Comparison of ENCODE assay signal across 24 cellular contexts in genomic region chr19:46118136-46118535, GRCh38. TPM values are rescaled to one million over a fixed set of nuclear protein-coding genes. Genes with fewer than 3 reads are reported as not detected.
"Had no signal": no experiment of that assay in that cellular context is flagged by ENCODE, and none has a peak within 500 bp of the region (broad histone marks: within the 10 kb centered on the region; RNA-seq: fewer than 3 reads in every experiment).

No MANE protein-coding gene starts in this region.

- H3K27me3 ChIP-seq: testis had no signal

- H3K9me3 ChIP-seq: gastrocnemius medialis, right lobe of liver, testis, upper lobe of right lung had no signal

- DNase-seq: activated CD4-positive, alpha-beta memory T cell treated with anti-CD3 and anti-CD28 coated beads for 36 hours; activated CD4-positive, alpha-beta T cell treated with anti-CD3 and anti-CD28 coated beads for 48 hours; activated effector memory CD4-positive, alpha-beta T cell treated with Interleukin-2 at 50 U/mL for 16 hours; activated naive CD4-positive, alpha-beta T cell treated with anti-CD3 and anti-CD28 coated beads for 36 hours; activated naive CD8-positive, alpha-beta T cell treated with anti-CD3 and anti-CD28 coated beads, Interleukin-2, amount 10 ng/mL, durations not matched to agents 7 days and 5 days; activated T-cell treated with anti-CD3 and anti-CD28 coated beads, Interleukin-2, amount 50 U/mL, for 72 hours; amniotic stem cell; caudate nucleus; dermis blood vessel endothelial cell; effector CD8-positive, alpha-beta T cell; gastrocnemius medialis; hippocampal formation; left ventricle myocardium superior; occipital lobe; right lobe of liver; stimulated activated CD4-positive, alpha-beta T cell treated with anti-CD3 and anti-CD28 coated beads, Interleukin-4, amount 100 ng/mL, for 1 hour; stimulated activated naive CD4-positive, alpha-beta T cell; testis; upper lobe of right lung had no signal

- ATAC-seq: activated T-cell treated with anti-CD3 and anti-CD28 coated beads, Interleukin-2, amount 50 U/mL, for 72 hours; gastrocnemius medialis; left ventricle myocardium superior; right lobe of liver; upper lobe of right lung had no signal

- H3K9me3 Mint-ChIP-seq: activated CD4-positive, alpha-beta memory T cell treated with anti-CD3 and anti-CD28 coated beads for 36 hours; activated naive CD4-positive, alpha-beta T cell treated with anti-CD3 and anti-CD28 coated beads for 36 hours; activated naive CD8-positive, alpha-beta T cell treated with anti-CD3 and anti-CD28 coated beads, Interleukin-2, amount 10 ng/mL, durations not matched to agents 7 days and 5 days; activated T-cell treated with anti-CD3 and anti-CD28 coated beads, Interleukin-2, amount 50 U/mL, for 72 hours had no signal

- H3K36me3 ChIP-seq: esophagus muscularis mucosa, gastrocnemius medialis, right lobe of liver, upper lobe of right lung had no signal

- H3K4me3 ChIP-seq: esophagus muscularis mucosa, gastrocnemius medialis, right lobe of liver, testis, upper lobe of right lung had no signal

- H3K27ac Mint-ChIP-seq: activated CD4-positive, alpha-beta memory T cell treated with anti-CD3 and anti-CD28 coated beads for 36 hours; activated naive CD4-positive, alpha-beta T cell treated with anti-CD3 and anti-CD28 coated beads for 36 hours; activated naive CD8-positive, alpha-beta T cell treated with anti-CD3 and anti-CD28 coated beads, Interleukin-2, amount 10 ng/mL, durations not matched to agents 7 days and 5 days; activated T-cell treated with anti-CD3 and anti-CD28 coated beads, Interleukin-2, amount 50 U/mL, for 72 hours; brain had no signal

- H3K36me3 Mint-ChIP-seq: activated CD4-positive, alpha-beta memory T cell treated with anti-CD3 and anti-CD28 coated beads for 36 hours; activated naive CD8-positive, alpha-beta T cell treated with anti-CD3 and anti-CD28 coated beads, Interleukin-2, amount 10 ng/mL, durations not matched to agents 7 days and 5 days; brain had no signal

- H3K27ac ChIP-seq: esophagus muscularis mucosa, gastrocnemius medialis, right lobe of liver, testis, upper lobe of right lung had no signal

- H3K4me3 Mint-ChIP-seq: activated CD4-positive, alpha-beta memory T cell treated with anti-CD3 and anti-CD28 coated beads for 36 hours; activated naive CD4-positive, alpha-beta T cell treated with anti-CD3 and anti-CD28 coated beads for 36 hours; activated naive CD8-positive, alpha-beta T cell treated with anti-CD3 and anti-CD28 coated beads, Interleukin-2, amount 10 ng/mL, durations not matched to agents 7 days and 5 days; activated T-cell treated with anti-CD3 and anti-CD28 coated beads, Interleukin-2, amount 50 U/mL, for 72 hours; brain had no signal

- H3K4me1 ChIP-seq: esophagus muscularis mucosa, gastrocnemius medialis, right lobe of liver, testis, upper lobe of right lung had no signal

RNA-seq across cellular contexts. Expression of gene IGFL3, which starts 6.4 kb away (rescaled TPM):
- total RNA-seq: activated CD4-positive, alpha-beta memory T cell treated with anti-CD3 and anti-CD28 coated beads for 36 hours; activated naive CD4-positive, alpha-beta T cell treated with anti-CD3 and anti-CD28 coated beads for 36 hours; activated naive CD8-positive, alpha-beta T cell treated with anti-CD3 and anti-CD28 coated beads, Interleukin-2, amount 10 ng/mL, durations not matched to agents 7 days and 5 days; activated T-cell treated with anti-CD3 and anti-CD28 coated beads, Interleukin-2, amount 50 U/mL, for 72 hours; dermis blood vessel endothelial cell; esophagus muscularis mucosa; gastrocnemius medialis; left ventricle myocardium superior; mononuclear cell; occipital lobe; right lobe of liver; T-helper 2 cell treated with Interferon-gamma antibody and Interleukin-4, amounts not matched to agents 100 ng/mL and 5 ng/mL, for 36 hours; testis; upper lobe of right lung had no signal
- polyA plus RNA-seq: neural cell had no signal

RNA-seq across cellular contexts. Expression of gene IGFL2, which starts 29.9 kb away (rescaled TPM):
- total RNA-seq: activated CD4-positive, alpha-beta memory T cell treated with anti-CD3 and anti-CD28 coated beads for 36 hours; activated naive CD4-positive, alpha-beta T cell treated with anti-CD3 and anti-CD28 coated beads for 36 hours; activated naive CD8-positive, alpha-beta T cell treated with anti-CD3 and anti-CD28 coated beads, Interleukin-2, amount 10 ng/mL, durations not matched to agents 7 days and 5 days; activated T-cell treated with anti-CD3 and anti-CD28 coated beads, Interleukin-2, amount 50 U/mL, for 72 hours; dermis blood vessel endothelial cell; esophagus muscularis mucosa; gastrocnemius medialis; left ventricle myocardium superior; mononuclear cell; right lobe of liver; upper lobe of right lung had no signal
- polyA plus RNA-seq: neural cell had no signal
